1 cellular context compared by ENCODE assay signal in genomic region chr7:94345907-94346306, GRCh38.
TF ChIP-seq lines count a peak whose summit lies in the region.

No MANE protein-coding gene starts in this region.

TF ChIP-seq in IMR-90, 13 proteins besides CTCF, POLR2A, EP300 and RAD21 (continued from another document):
- TF ChIP-seq ELK1 (IDR thresholded peaks at IDR 0.05; ENCODE audit: borderline replicate concordance, low read depth, low read length): no peak
- no peak for TF ChIP-seq CHD1 (IDR thresholded peaks at IDR 0.05; ENCODE audit: low read depth, low read length)
- TF ChIP-seq MAZ (IDR thresholded peaks at IDR 0.05; ENCODE audit: borderline replicate concordance, low read depth, low read length): no peak
- no peak for TF ChIP-seq MAFK (IDR thresholded peaks at IDR 0.05; ENCODE audit: low read depth, low read length)
